ENCODE assay signal across 1 cellular context in the genomic region with DNA sequence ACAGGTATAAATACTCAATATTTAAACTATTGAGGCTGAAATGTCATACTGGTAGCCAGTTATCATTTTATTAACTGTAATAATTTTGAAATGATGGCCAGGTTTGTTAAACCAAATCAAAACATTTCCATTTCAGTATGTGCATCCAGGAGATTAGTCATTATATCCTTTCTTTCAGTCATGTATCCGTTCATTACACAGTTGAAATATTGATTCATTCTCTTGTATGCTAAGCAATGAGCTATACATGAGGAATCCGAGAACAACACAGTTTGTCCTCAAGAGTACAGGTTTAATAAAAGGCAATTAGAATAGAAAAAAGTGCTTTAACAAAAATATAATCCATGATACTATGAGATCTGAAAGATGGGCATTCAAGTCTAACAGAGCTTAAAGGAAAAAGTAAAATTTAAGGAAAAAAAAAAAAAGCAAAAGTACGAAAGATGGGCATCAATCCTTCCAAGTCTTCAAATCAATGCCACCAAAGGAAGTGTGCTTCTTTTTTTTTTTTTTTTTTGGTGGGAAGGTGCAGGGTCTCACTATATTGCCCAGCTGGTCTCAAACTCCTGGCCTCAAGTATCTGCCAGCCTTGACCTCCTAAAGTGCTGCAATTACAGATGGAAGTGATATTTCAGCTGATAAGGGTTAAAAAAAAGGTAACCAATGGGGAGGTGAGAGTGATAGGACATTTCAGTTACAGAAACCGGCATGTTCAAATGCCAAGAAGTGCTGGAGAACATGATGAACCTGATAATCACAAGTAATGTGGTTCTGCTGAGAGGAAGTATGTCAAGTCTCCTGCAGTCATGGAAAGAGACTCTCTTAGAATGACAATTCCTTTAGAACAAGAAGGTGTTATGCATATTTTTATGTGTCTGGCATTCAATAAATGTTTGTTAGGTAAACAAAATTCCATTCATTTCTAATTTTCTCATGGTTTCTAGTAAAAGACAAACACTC.
TF ChIP-seq lines count a peak whose summit lies in the region.

No MANE protein-coding gene starts in this region.

TF ChIP-seq in IMR-90, 13 proteins besides CTCF, POLR2A, EP300 and RAD21:
- TF ChIP-seq SMC3 (IDR thresholded peaks at IDR 0.05; ENCODE audit: low read depth, low read length) (no peak), MAZ (IDR thresholded peaks at IDR 0.05; ENCODE audit: borderline replicate concordance, low read depth, low read length) (no peak), RCOR1 (IDR thresholded peaks at IDR 0.05; ENCODE audit: insufficient replicate concordance, low read length) (no peak), MAFK (IDR thresholded peaks at IDR 0.05; ENCODE audit: low read depth, low read length) (no peak), CHD1 (IDR thresholded peaks at IDR 0.05; ENCODE audit: low read depth, low read length) (no peak), BHLHE40 (IDR thresholded peaks at IDR 0.05; ENCODE audit: low read depth, low read length) (no peak), USF2 (IDR thresholded peaks at IDR 0.05; ENCODE audit: low read depth, low read length) (no peak)
TF ChIP-seq in IMR-90: peak in this region for 0.
